8 cellular contexts compared by ENCODE assay signal in the genomic region with DNA sequence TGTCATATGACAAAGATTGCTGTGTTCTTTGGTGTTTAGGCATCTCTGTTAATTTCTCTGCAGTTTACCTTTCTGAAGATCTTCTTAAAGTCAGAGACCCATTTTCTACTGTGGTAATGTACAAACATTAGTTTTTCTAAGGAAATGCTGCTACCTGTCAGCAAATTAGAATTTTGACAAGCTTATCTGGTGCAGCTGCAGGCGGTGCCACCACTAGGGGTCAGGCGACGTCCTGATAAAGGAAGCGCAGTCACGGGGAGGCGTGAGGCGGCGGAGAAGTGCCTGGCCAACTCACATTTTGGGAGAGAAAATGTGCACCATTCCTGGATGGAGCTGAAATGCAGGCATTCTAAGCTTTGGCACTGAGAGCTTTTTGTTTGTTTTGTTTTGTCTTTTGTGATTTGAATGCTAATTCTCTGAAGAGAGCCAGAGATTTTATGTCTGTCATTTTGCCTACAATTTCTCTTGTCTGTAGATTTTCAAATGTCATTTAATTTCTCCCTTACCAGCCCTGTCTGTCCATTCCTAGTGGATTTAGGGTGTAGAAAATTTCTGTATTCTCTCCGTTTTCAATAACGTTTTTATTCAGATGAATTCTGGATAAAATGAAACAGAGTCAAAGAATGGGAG. TPM values are rescaled to one million over a fixed set of nuclear protein-coding genes. Genes with fewer than 3 reads are reported as not detected.
DNase-seq lines count a peak whose midpoint lies in the region; ATAC-seq and TF ChIP-seq lines count a peak whose summit lies in the region.

No MANE protein-coding gene starts in this region.

- CTCF ChIA-PET in activated CD4-positive, alpha-beta memory T cell treated with anti-CD3 and anti-CD28 coated beads for 36 hours (lab: Charles Lee): interaction anchor here (0.7 to 7.4 kb wide), 46 partner anchors 8 to 361 kb away, joined by 3 to 111 read pairs (median 4); a partner anchor contains a TSS

- intact Hi-C loops in activated CD4-positive, alpha-beta memory T cell treated with anti-CD3 and anti-CD28 coated beads for 36 hours (cut with micrococcal nuclease): loop anchor here (1.0 to 2.0 kb wide), 5 partner anchors 67 to 358 kb away; no protein-coding TSS in a partner anchor

- peak overlapping the region; percentile 10 for H3K27ac Mint-ChIP-seq in activated CD4-positive, alpha-beta memory T cell treated with anti-CD3 and anti-CD28 coated beads for 36 hours

- POLR2A ChIA-PET in activated CD4-positive, alpha-beta memory T cell treated with anti-CD3 and anti-CD28 coated beads for 36 hours (lab: Charles Lee): interaction anchor here (1.0 to 6.5 kb wide), 3 partner anchors 24 to 298 kb away, joined by 3 to 152 read pairs (median 3); a partner anchor contains a TSS

- peak; percentile 79 for ATAC-seq in GM18909 (IDR thresholded peaks at IDR 0.05; ENCODE audit: poor library complexity, unreplicated experiment)
- peak; percentile 89 for ATAC-seq in HG03280 (IDR thresholded peaks at IDR 0.05; ENCODE audit: unreplicated experiment)

- H3K36me3 Mint-ChIP-seq in activated CD4-positive, alpha-beta memory T cell treated with anti-CD3 and anti-CD28 coated beads for 36 hours: no peaks in the 10 kb centered on the region

- peaks cover 46% of the 10 kb centered on the region for H3K4me1 Mint-ChIP-seq in activated CD4-positive, alpha-beta memory T cell treated with anti-CD3 and anti-CD28 coated beads for 36 hours (ENCODE audit: low read depth)

- peaks cover 2% of the 10 kb centered on the region for H3K27me3 Mint-ChIP-seq in activated CD4-positive, alpha-beta memory T cell treated with anti-CD3 and anti-CD28 coated beads for 36 hours

- no peak overlapping the region for H3K4me3 Mint-ChIP-seq in activated CD4-positive, alpha-beta memory T cell treated with anti-CD3 and anti-CD28 coated beads for 36 hours

- H3K9me3 Mint-ChIP-seq in activated CD4-positive, alpha-beta memory T cell treated with anti-CD3 and anti-CD28 coated beads for 36 hours: no peaks in the 10 kb centered on the region

- DNase-seq in AG09319 (ENCODE audit: extremely low read depth, low read depth) (no peak), NCI-H526 (lab: John Stamatoyannopoulos, UW) (peak; percentile 55 to 93), dermis microvascular lymphatic vessel endothelial cell (ENCODE audit: low read depth in 2 of 2) (peak; percentile 43 to 76), lung microvascular endothelial cell (ENCODE audit: low read depth in 2 of 2) (peak; percentile 79 to 84)
- DNase-seq in activated CD4-positive, alpha-beta memory T cell treated with anti-CD3 and anti-CD28 coated beads for 36 hours: peak; percentile 90
- peak; percentile 51 for DNase-seq in stimulated activated CD8-positive, alpha-beta memory T cell treated with anti-CD3 and anti-CD28 coated beads, Interleukin-12 subunit alpha, Interleukin-12 subunit beta, amount 100 ng/mL, for 4 hours (ENCODE audit: low read depth)

- peak; percentile 98 for TF ChIP-seq CTCF in AG09319 (IDR thresholded peaks at IDR 0.05; ENCODE audit: low read depth, low read length)

RNA-seq across cellular contexts. Expression of a gene that starts 24.9 kb away (rescaled TPM):
- total RNA-seq in activated CD4-positive, alpha-beta memory T cell treated with anti-CD3 and anti-CD28 coated beads for 36 hours: 10 to 100 TPM; 74.0 to 74.9 TPM
- total RNA-seq in dermis microvascular lymphatic vessel endothelial cell (10.1 and 16.2 TPM in 2 replicates), lung microvascular endothelial cell (7.8 and 14.5 TPM in 2 replicates)
